ENCODE assay signal across 8 cellular contexts in genomic region chr10:102347236-102347828, GRCh38. TPM values are rescaled to one million over a fixed set of nuclear protein-coding genes. Genes with fewer than 3 reads are reported as not detected.
DNase-seq lines count a peak whose midpoint lies in the region; ATAC-seq, FAIRE-seq and TF ChIP-seq lines count a peak whose summit lies in the region.

No MANE protein-coding gene starts in this region.

- no peaks in the 10 kb centered on the region for H3K27me3 Mint-ChIP-seq in effector memory CD8-positive, alpha-beta T cell
- no peaks in the 10 kb centered on the region for H3K27me3 Mint-ChIP-seq in natural killer cell (ENCODE audit: low read depth in 2 of 2)

- no peak for TF ChIP-seq POLR2A in GM12892 (IDR thresholded peaks at IDR 0.05; ENCODE audit: low read depth, low read length)

- FAIRE-seq in GM12892 (lab: Jason Lieb, UNC) = peak; percentile 30

- peak overlapping the region; percentile 16 to 26 for H3K27ac Mint-ChIP-seq in effector memory CD8-positive, alpha-beta T cell
- no peak overlapping the region for H3K27ac Mint-ChIP-seq in natural killer cell

- no peaks in the 10 kb centered on the region for H3K9me3 Mint-ChIP-seq in effector memory CD8-positive, alpha-beta T cell
- H3K9me3 Mint-ChIP-seq in natural killer cell = no peaks in the 10 kb centered on the region

- H3K36me3 Mint-ChIP-seq in effector memory CD8-positive, alpha-beta T cell (ENCODE audit: insufficient read depth) = peaks cover 42% of the 10 kb centered on the region
- H3K36me3 Mint-ChIP-seq in natural killer cell = no peaks in the 10 kb centered on the region

- H3K4me3 Mint-ChIP-seq in effector memory CD8-positive, alpha-beta T cell = no peak overlapping the region
- no peak overlapping the region for H3K4me3 Mint-ChIP-seq in natural killer cell

- no peak for ATAC-seq in effector memory CD8-positive, alpha-beta T cell (replicated peaks)
- ATAC-seq in HG03280 (IDR thresholded peaks at IDR 0.05; ENCODE audit: unreplicated experiment) = no peak
- ATAC-seq in natural killer cell = no peak
- no peak for ATAC-seq in HG02852 (IDR thresholded peaks at IDR 0.05; ENCODE audit: unreplicated experiment)

- peaks cover 0 to 2% of the 10 kb centered on the region in 2 donors for H3K4me1 Mint-ChIP-seq in effector memory CD8-positive, alpha-beta T cell (ENCODE audit: low read depth in 2 of 2)
- H3K4me1 Mint-ChIP-seq in natural killer cell = no peaks in the 10 kb centered on the region

- DNase-seq in AG08396 (ENCODE audit: low spot score) (peak; percentile 27), GM12892 (ENCODE audit: insufficient read length) (no peak), OCI-M1 (lab: John Stamatoyannopoulos, UW) (peak; percentile 8), myocyte (ENCODE audit: low read depth) (peak; percentile 86), natural killer cell (no peak)
- DNase-seq in effector memory CD8-positive, alpha-beta T cell = no peak

- intact Hi-C loops in natural killer cell (cut with micrococcal nuclease) = no loop called here

- TF ChIP-seq CTCF in natural killer cell (IDR thresholded peaks at IDR 0.05) = no peak

RNA-seq across cellular contexts. Expression of gene NFKB2, which starts 48.2 kb away (rescaled TPM):
- polyA plus RNA-seq in GM12892 (2012; ENCODE audit: missing spikeins) = 120 TPM
- 43.6 and 45.0 TPM in 2 replicates for total RNA-seq in myocyte
- 26.4 TPM for polyA plus RNA-seq in myocyte (2012)
- 100 to 1,000 TPM; 201 to 264 (median 246) TPM for total RNA-seq in natural killer cell

Comparison
In these comparisons a context has a peak if more than half of its experiments do, and no peak if none do; other contexts are left out.
1. DNase-seq: peak in AG08396 (single experiment), OCI-M1 (single experiment) and myocyte (single experiment); none in GM12892 (single experiment), effector memory CD8-positive, alpha-beta T cell (0 of 3) and natural killer cell (single experiment).
2. H3K27ac Mint-ChIP-seq: peak in effector memory CD8-positive, alpha-beta T cell (2 of 2); none in natural killer cell (0 of 2).